1 cellular context compared by ENCODE assay signal in the genomic region with DNA sequence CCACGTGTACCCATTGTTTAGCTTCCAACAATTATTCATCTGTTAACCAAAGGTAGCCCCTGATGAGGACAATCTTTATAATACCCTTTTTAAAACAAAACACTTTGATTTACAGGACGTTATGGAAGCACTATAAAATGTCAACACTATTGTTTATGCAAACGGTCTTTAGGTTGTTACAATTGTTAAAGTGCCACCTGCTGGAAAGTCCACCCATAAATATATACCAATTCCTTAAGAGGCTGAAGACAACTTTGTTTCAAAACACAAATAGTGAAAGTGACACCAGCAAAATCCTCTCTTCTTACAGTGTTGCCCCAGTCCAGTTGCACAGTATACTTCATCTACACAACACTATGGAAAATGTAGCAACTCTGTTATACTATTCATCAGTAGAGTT.
TF ChIP-seq lines count a peak whose summit lies in the region.

No MANE protein-coding gene starts in this region.

TF ChIP-seq in IMR-90, 13 proteins besides CTCF, POLR2A, EP300 and RAD21:
- TF ChIP-seq SMC3 (IDR thresholded peaks at IDR 0.05; ENCODE audit: low read depth, low read length), result no peak
- TF ChIP-seq MAFK (IDR thresholded peaks at IDR 0.05; ENCODE audit: low read depth, low read length), result no peak
- no peak for TF ChIP-seq MAZ (IDR thresholded peaks at IDR 0.05; ENCODE audit: borderline replicate concordance, low read depth, low read length)
- TF ChIP-seq FOS (IDR thresholded peaks at IDR 0.05; ENCODE audit: low read depth, low read length), result no peak
- no peak for TF ChIP-seq BHLHE40 (IDR thresholded peaks at IDR 0.05; ENCODE audit: low read depth, low read length)
- no peak for TF ChIP-seq CHD1 (IDR thresholded peaks at IDR 0.05; ENCODE audit: low read depth, low read length)
- TF ChIP-seq MXI1 (IDR thresholded peaks at IDR 0.05; ENCODE audit: borderline replicate concordance, low read depth, low read length), result no peak
- no peak for TF ChIP-seq CEBPB (IDR thresholded peaks at IDR 0.05; ENCODE audit: low read depth, low read length)
- no peak for TF ChIP-seq USF2 (IDR thresholded peaks at IDR 0.05; ENCODE audit: low read depth, low read length)
- no peak for TF ChIP-seq NFE2L2 (IDR thresholded peaks at IDR 0.05; ENCODE audit: low read depth, low read length)
- no peak for TF ChIP-seq RCOR1 (IDR thresholded peaks at IDR 0.05; ENCODE audit: insufficient replicate concordance, low read length)
- TF ChIP-seq RFX5 (IDR thresholded peaks at IDR 0.05; ENCODE audit: low read depth, low read length), result no peak
- TF ChIP-seq ELK1 (IDR thresholded peaks at IDR 0.05; ENCODE audit: borderline replicate concordance, low read depth, low read length), result no peak
